In the genomic region with DNA sequence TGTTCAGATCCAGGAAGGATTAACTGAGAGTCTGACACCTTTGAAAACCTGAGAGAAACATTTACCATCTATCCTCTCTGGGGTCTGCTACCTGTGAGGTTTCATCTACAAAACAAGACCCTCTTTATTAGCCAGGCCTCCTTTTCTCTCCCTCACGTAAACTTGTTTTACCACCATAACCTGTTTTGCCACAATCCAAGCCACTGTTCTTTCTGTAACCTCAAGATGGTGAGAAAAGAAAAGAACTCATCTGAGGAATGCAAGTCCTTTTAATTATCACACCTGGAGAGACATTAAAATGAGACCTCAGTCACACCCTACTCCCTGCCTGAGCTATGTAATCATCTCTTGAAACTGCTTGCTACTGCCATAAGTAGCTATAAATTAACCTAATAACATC, we compare ENCODE assay signal across 21 cellular contexts.
DNase-seq lines count a peak whose midpoint lies in the region; ATAC-seq, FAIRE-seq and TF ChIP-seq lines count a peak whose summit lies in the region.
"Had no signal": no experiment of that assay in that cellular context is flagged by ENCODE, and none has a peak within 500 bp of the region (broad histone marks: within the 10 kb centered on the region; RNA-seq: fewer than 3 reads in every experiment).

No MANE protein-coding gene starts in this region.

- peak overlapping the region; percentile 42 for H3K9ac ChIP-seq in HUES6 (ENCODE audit: low read length)

- H3K27me3 Mint-ChIP-seq in stimulated activated memory B cell treated with anti-CD40 and anti-IgM and Interleukin-4, amounts not matched to agents 10 μg/mL and 1 μg/mL and 100 μg/mL, for 72 hours: no peaks in the 10 kb centered on the region
- H3K27me3 Mint-ChIP-seq: activated CD8-positive, alpha-beta T cell treated with anti-CD3 and anti-CD28 coated beads for 36 hours; activated naive CD4-positive, alpha-beta T cell treated with anti-CD3 and anti-CD28 coated beads, Interleukin-2, amount 50 U/mL, for 24 hours; stimulated activated naive B cell treated with anti-CD40 and anti-IgM and Interleukin-4, amounts not matched to agents 10 μg/mL and 1 μg/mL and 100 μg/mL, for 72 hours had no signal

- ATAC-seq in stimulated activated memory B cell treated with anti-CD40 and anti-IgM and Interleukin-4, amounts not matched to agents 10 μg/mL and 1 μg/mL and 100 μg/mL, for 72 hours: no peak
- ATAC-seq: activated CD8-positive, alpha-beta T cell treated with anti-CD3 and anti-CD28 coated beads for 36 hours; activated T-cell treated with anti-CD3 and anti-CD28 coated beads, Interleukin-2, amount 50 U/mL, for 72 hours; left lobe of liver; right lobe of liver; stimulated activated naive B cell treated with anti-CD40 and anti-IgM and Interleukin-4, amounts not matched to agents 10 μg/mL and 1 μg/mL and 100 μg/mL, for 72 hours had no signal

- H3K9me3 ChIP-seq in HUES6 (ENCODE audit: control insufficient read depth, insufficient read depth, low read depth, low read length): peaks cover 16% of the 10 kb centered on the region
- H3K9me3 ChIP-seq: ascending aorta, right lobe of liver, thoracic aorta had no signal

- peaks cover 3% of the 10 kb centered on the region for H3K9me3 Mint-ChIP-seq in stimulated activated memory B cell treated with anti-CD40 and anti-IgM and Interleukin-4, amounts not matched to agents 10 μg/mL and 1 μg/mL and 100 μg/mL, for 72 hours
- H3K9me3 Mint-ChIP-seq: activated CD8-positive, alpha-beta T cell treated with anti-CD3 and anti-CD28 coated beads for 36 hours; activated naive CD4-positive, alpha-beta T cell treated with anti-CD3 and anti-CD28 coated beads, Interleukin-2, amount 50 U/mL, for 24 hours; stimulated activated naive B cell treated with anti-CD40 and anti-IgM and Interleukin-4, amounts not matched to agents 10 μg/mL and 1 μg/mL and 100 μg/mL, for 72 hours had no signal

- H3K27ac ChIP-seq in HUES6 (ENCODE audit: low read depth, low read length): peak overlapping the region; percentile 58; the same call in 1 of the 2 replicates
- H3K27ac ChIP-seq: ascending aorta, right lobe of liver, thoracic aorta had no signal

- DNase-seq in bronchial epithelial cell (ENCODE audit: low read depth) (peak; percentile 65), kidney tubule cell (ENCODE audit: low spot score) (peak; percentile 52), AML-193 (lab: John Stamatoyannopoulos, UW) (no peak), HuH-7.5 (ENCODE audit: low spot score) (no peak), SW 1271 (lab: John Stamatoyannopoulos, UW) (no peak), medulla oblongata (ENCODE audit: extremely low spot score) (no peak)
- DNase-seq: activated CD8-positive, alpha-beta T cell treated with anti-CD3 and anti-CD28 coated beads for 36 hours; activated T-cell treated with anti-CD3 and anti-CD28 coated beads, Interleukin-2, amount 50 U/mL, for 72 hours; NCI-H1417; NCI-H2171; NCI-H774; nucleus accumbens; OCI-M1; right lobe of liver; stimulated activated naive B cell treated with anti-CD40 and anti-IgM and Interleukin-4, amounts not matched to agents 10 μg/mL and 1 μg/mL and 100 μg/mL, for 72 hours had no signal

- no peak for TF ChIP-seq CTCF in bronchial epithelial cell (IDR thresholded peaks at IDR 0.05; ENCODE audit: insufficient read depth, low read length, severe bottlenecking)

- H3K4me1 ChIP-seq in HUES6 (ENCODE audit: control insufficient read depth, insufficient read depth, low read length): peaks cover 28% of the 10 kb centered on the region
- H3K4me1 ChIP-seq: ascending aorta, right lobe of liver had no signal

- H3K4me3 Mint-ChIP-seq in stimulated activated memory B cell treated with anti-CD40 and anti-IgM and Interleukin-4, amounts not matched to agents 10 μg/mL and 1 μg/mL and 100 μg/mL, for 72 hours: no peak overlapping the region
- H3K4me3 Mint-ChIP-seq: activated CD8-positive, alpha-beta T cell treated with anti-CD3 and anti-CD28 coated beads for 36 hours; activated naive CD4-positive, alpha-beta T cell treated with anti-CD3 and anti-CD28 coated beads, Interleukin-2, amount 50 U/mL, for 24 hours; activated T-cell treated with anti-CD3 and anti-CD28 coated beads, Interleukin-2, amount 50 U/mL, for 72 hours; stimulated activated naive B cell treated with anti-CD40 and anti-IgM and Interleukin-4, amounts not matched to agents 10 μg/mL and 1 μg/mL and 100 μg/mL, for 72 hours had no signal

- H3K36me3 Mint-ChIP-seq in stimulated activated memory B cell treated with anti-CD40 and anti-IgM and Interleukin-4, amounts not matched to agents 10 μg/mL and 1 μg/mL and 100 μg/mL, for 72 hours: no peaks in the 10 kb centered on the region
- H3K36me3 Mint-ChIP-seq: activated naive CD4-positive, alpha-beta T cell treated with anti-CD3 and anti-CD28 coated beads, Interleukin-2, amount 50 U/mL, for 24 hours; stimulated activated naive B cell treated with anti-CD40 and anti-IgM and Interleukin-4, amounts not matched to agents 10 μg/mL and 1 μg/mL and 100 μg/mL, for 72 hours had no signal

- peaks cover 29% of the 10 kb centered on the region for H3K4me1 Mint-ChIP-seq in stimulated activated memory B cell treated with anti-CD40 and anti-IgM and Interleukin-4, amounts not matched to agents 10 μg/mL and 1 μg/mL and 100 μg/mL, for 72 hours
- H3K4me1 Mint-ChIP-seq: activated naive CD4-positive, alpha-beta T cell treated with anti-CD3 and anti-CD28 coated beads, Interleukin-2, amount 50 U/mL, for 24 hours had no signal

- H3K4me3 ChIP-seq in HUES6 (ENCODE audit: low read depth, low read length): no peak overlapping the region
- no peak overlapping the region for H3K4me3 ChIP-seq in bronchial epithelial cell (ENCODE audit: low read depth, low read length)
- H3K4me3 ChIP-seq: ascending aorta, right lobe of liver, thoracic aorta had no signal

- no peak for FAIRE-seq in bronchial epithelial cell (lab: Jason Lieb, UNC)

- H3K27me3 ChIP-seq in HUES6 (ENCODE audit: control insufficient read depth, insufficient read depth, low read length) (no peaks in the 10 kb centered on the region), bronchial epithelial cell (ENCODE audit: control insufficient read depth, insufficient read depth, low read length) (no peaks in the 10 kb centered on the region)
- H3K27me3 ChIP-seq: ascending aorta, right lobe of liver had no signal

- H3K27ac Mint-ChIP-seq in stimulated activated memory B cell treated with anti-CD40 and anti-IgM and Interleukin-4, amounts not matched to agents 10 μg/mL and 1 μg/mL and 100 μg/mL, for 72 hours: peak overlapping the region; percentile 56
- H3K27ac Mint-ChIP-seq: activated CD8-positive, alpha-beta T cell treated with anti-CD3 and anti-CD28 coated beads for 36 hours; activated naive CD4-positive, alpha-beta T cell treated with anti-CD3 and anti-CD28 coated beads, Interleukin-2, amount 50 U/mL, for 24 hours; activated T-cell treated with anti-CD3 and anti-CD28 coated beads, Interleukin-2, amount 50 U/mL, for 72 hours; stimulated activated naive B cell treated with anti-CD40 and anti-IgM and Interleukin-4, amounts not matched to agents 10 μg/mL and 1 μg/mL and 100 μg/mL, for 72 hours had no signal

- H3K36me3 ChIP-seq in HUES6 (ENCODE audit: control insufficient read depth, insufficient read depth, low read length) (no peaks in the 10 kb centered on the region), bronchial epithelial cell (ENCODE audit: control insufficient read depth, insufficient read depth, low read length) (no peaks in the 10 kb centered on the region)
- H3K36me3 ChIP-seq: ascending aorta, right lobe of liver, thoracic aorta had no signal

Comparison
In these comparisons a context has a peak if more than half of its experiments do, and no peak if none do; other contexts are left out.
1. DNase-seq: peak in bronchial epithelial cell (single experiment) and kidney tubule cell (single experiment); none in AML-193 (0 of 2), HuH-7.5 (single experiment), SW 1271 (0 of 2) and medulla oblongata (single experiment).